ENCODE assay signal across 16 cellular contexts in the genomic region with DNA sequence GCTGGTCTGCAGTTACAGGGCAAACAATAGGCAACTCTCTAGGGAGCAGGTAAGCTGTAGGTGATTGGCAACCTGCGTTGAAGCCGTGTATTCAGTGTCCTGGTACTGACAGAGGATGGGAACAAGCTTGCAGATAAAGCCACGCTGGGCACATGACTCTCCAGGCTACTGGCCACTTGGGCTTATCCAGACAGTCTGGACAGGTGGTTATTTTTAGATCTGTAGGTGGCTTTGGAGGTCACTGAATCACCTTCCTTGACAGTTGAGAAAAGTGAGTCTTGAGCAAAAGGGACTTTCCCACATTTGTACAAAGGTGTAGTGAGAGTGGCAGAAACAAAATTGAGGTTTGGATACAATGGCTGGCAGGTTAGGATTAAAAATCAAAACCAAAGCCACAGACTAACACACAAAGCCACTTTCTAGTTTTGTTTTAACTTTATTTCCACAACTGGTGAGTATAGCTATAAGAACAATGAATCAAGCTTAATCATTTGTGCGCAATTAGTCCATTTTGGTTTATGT. TPM values are rescaled to one million over a fixed set of nuclear protein-coding genes. Genes with fewer than 3 reads are reported as not detected.
A peak's percentile ranks its signal among the peaks of the same experiment; 100 is the strongest.
DNase-seq lines count a peak whose midpoint lies in the region; ATAC-seq and TF ChIP-seq lines count a peak whose summit lies in the region.
"Had no signal": no experiment of that assay in that cellular context is flagged by ENCODE, and none has a peak within 500 bp of the region (broad histone marks: within the 10 kb centered on the region; RNA-seq: fewer than 3 reads in every experiment).

No MANE protein-coding gene starts in this region.

- no peaks in the 10 kb centered on the region for H3K27me3 ChIP-seq in breast epithelium

- CTCF ChIA-PET in MCF 10A (lab: Yijun Ruan, JAX): interaction anchor here (0.6 to 1.8 kb wide), 5 partner anchors 14 to 205 kb away, joined by 3 read pairs; no protein-coding TSS in a partner anchor

- POLR2A ChIA-PET in MCF 10A (lab: Yijun Ruan, JAX): interaction anchor here (0.6 to 1.3 kb wide), 4 partner anchors 13 to 1504 kb away, joined by 3 to 4 read pairs (median 3); no protein-coding TSS in a partner anchor

- intact Hi-C loops in MCF 10A (cut with micrococcal nuclease): no loop called here
- intact Hi-C loops in breast epithelium (cut with DNase I; ENCODE audit: low total_unique reads): no loop called here
- intact Hi-C loops in left cardiac atrium (cut with DNase I): no loop called here

- H3K27ac ChIP-seq in breast epithelium: no peak overlapping the region

- no peaks in the 10 kb centered on the region for H3K4me1 ChIP-seq in breast epithelium

- DNase-seq in MCF 10A (ENCODE audit: unreplicated experiment) (peak; percentile 41), breast epithelium (ENCODE audit: low spot score in 2 of 2) (no peak), T-helper 17 cell (no peak), left cardiac atrium (peak; percentile 27), hepatic stellate cell (ENCODE audit: low spot score) (no peak)
- DNase-seq: activated B cell treated with CpG ODN at 0.5 μM for 24 hours, aorta, NCI-H748 treated with DMSO at 0.1 percent for 48 hours had no signal

- BruUV-seq in MCF 10A (replicated peaks; lab: Mats Ljungman, UMichigan): no TSS peak

- H3K27ac Mint-ChIP-seq in MCF 10A (ENCODE audit: low read depth, unreplicated experiment) (no peak overlapping the region), T-helper 17 cell (no peak overlapping the region)
- peak overlapping the region; percentile 61 for H3K27ac Mint-ChIP-seq in stimulated activated naive CD8-positive, alpha-beta T cell treated with anti-CD3 and anti-CD28 coated beads, Interleukin-15, Interleukin-2, amounts not matched to agents 100 ng/mL and 50 ng/mL, for 24 hours
- H3K27ac Mint-ChIP-seq: activated B cell treated with CpG ODN at 0.5 μM for 24 hours, CD14-positive monocyte had no signal

- no peaks in the 10 kb centered on the region for H3K9me3 ChIP-seq in breast epithelium
- H3K9me3 ChIP-seq in T-helper 17 cell (ENCODE audit: control insufficient read depth, low read length, poor library complexity, severe bottlenecking): no peaks in the 10 kb centered on the region

- no peak for TF ChIP-seq POLR2A in breast epithelium (IDR thresholded peaks at IDR 0.05)

- no peaks in the 10 kb centered on the region for H3K9me3 Mint-ChIP-seq in MCF 10A (ENCODE audit: unreplicated experiment)
- H3K9me3 Mint-ChIP-seq in stimulated activated naive CD8-positive, alpha-beta T cell treated with anti-CD3 and anti-CD28 coated beads, Interleukin-15, Interleukin-2, amounts not matched to agents 100 ng/mL and 50 ng/mL, for 24 hours: no peaks in the 10 kb centered on the region
- H3K9me3 Mint-ChIP-seq: activated B cell treated with CpG ODN at 0.5 μM for 24 hours had no signal

- ATAC-seq in T-helper 17 cell (peak; percentile 37), left cardiac atrium (peak; percentile 75 to 84), HG03571 (IDR thresholded peaks at IDR 0.05; ENCODE audit: unreplicated experiment) (no peak), HG02852 (IDR thresholded peaks at IDR 0.05; ENCODE audit: unreplicated experiment) (no peak)
- ATAC-seq: SK-N-SH treated with all-trans-retinoic acid at 6 μM for 48 hours had no signal

- TF ChIP-seq CTCF in MCF 10A (IDR thresholded peaks at IDR 0.05; ENCODE audit: unreplicated experiment): no peak
- TF ChIP-seq CTCF in breast epithelium (IDR thresholded peaks at IDR 0.05): no peak

- no peaks in the 10 kb centered on the region for H3K36me3 ChIP-seq in breast epithelium

- H3K4me3 Mint-ChIP-seq in MCF 10A (ENCODE audit: unreplicated experiment): no peak overlapping the region
- H3K4me3 Mint-ChIP-seq in T-helper 17 cell: no peak overlapping the region
- H3K4me3 Mint-ChIP-seq in stimulated activated naive CD8-positive, alpha-beta T cell treated with anti-CD3 and anti-CD28 coated beads, Interleukin-15, Interleukin-2, amounts not matched to agents 100 ng/mL and 50 ng/mL, for 24 hours: no peak overlapping the region
- H3K4me3 Mint-ChIP-seq: activated B cell treated with CpG ODN at 0.5 μM for 24 hours, CD14-positive monocyte had no signal

- H3K36me3 Mint-ChIP-seq in MCF 10A (ENCODE audit: insufficient read depth, unreplicated experiment): no peaks in the 10 kb centered on the region
- peaks cover 8% of the 10 kb centered on the region for H3K36me3 Mint-ChIP-seq in T-helper 17 cell (ENCODE audit: low read depth)
- no peaks in the 10 kb centered on the region for H3K36me3 Mint-ChIP-seq in stimulated activated naive CD8-positive, alpha-beta T cell treated with anti-CD3 and anti-CD28 coated beads, Interleukin-15, Interleukin-2, amounts not matched to agents 100 ng/mL and 50 ng/mL, for 24 hours (ENCODE audit: low read depth)
- H3K36me3 Mint-ChIP-seq: CD14-positive monocyte had no signal

- H3K4me1 Mint-ChIP-seq in MCF 10A (ENCODE audit: insufficient read depth, unreplicated experiment): peaks cover 7% of the 10 kb centered on the region
- no peaks in the 10 kb centered on the region for H3K4me1 Mint-ChIP-seq in T-helper 17 cell
- H3K4me1 Mint-ChIP-seq in stimulated activated naive CD8-positive, alpha-beta T cell treated with anti-CD3 and anti-CD28 coated beads, Interleukin-15, Interleukin-2, amounts not matched to agents 100 ng/mL and 50 ng/mL, for 24 hours (ENCODE audit: low read depth): peaks cover 62% of the 10 kb centered on the region

- H3K27me3 Mint-ChIP-seq in MCF 10A (ENCODE audit: insufficient read depth, unreplicated experiment): no peaks in the 10 kb centered on the region
- peaks cover 66% of the 10 kb centered on the region for H3K27me3 Mint-ChIP-seq in T-helper 17 cell
- peaks cover 71% of the 10 kb centered on the region for H3K27me3 Mint-ChIP-seq in stimulated activated naive CD8-positive, alpha-beta T cell treated with anti-CD3 and anti-CD28 coated beads, Interleukin-15, Interleukin-2, amounts not matched to agents 100 ng/mL and 50 ng/mL, for 24 hours

- no peak overlapping the region for H3K4me3 ChIP-seq in breast epithelium

RNA-seq across cellular contexts. Expression of gene IL1RAP, which starts 22.3 kb away (rescaled TPM):
- total RNA-seq in MCF 10A (2022): 46.5 and 62.0 TPM in 2 replicates
- total RNA-seq in breast epithelium: 10 to 100 TPM; 11.8 to 15.4 (median 13.1) TPM
- total RNA-seq in T-helper 17 cell: 10 to 100 TPM; 11.3 to 19.2 TPM
- 10 to 100 TPM in 1 of 2 donors, 1 to 10 TPM in 1; 7.1 to 14.7 TPM for total RNA-seq in left cardiac atrium

RNA-seq across cellular contexts. Expression of gene TMEM207, which starts 41.9 kb away (rescaled TPM):
- total RNA-seq in MCF 10A (2022) (not detected in 2 replicates), breast epithelium (not detected), T-helper 17 cell (not detected), left cardiac atrium (not detected)
- total RNA-seq: activated B cell treated with CpG ODN at 0.5 μM for 24 hours, aorta, lung microvascular endothelial cell, osteoblast, subcutaneous adipose tissue had no signal

Comparison
In these comparisons a context has a peak if more than half of its experiments do, and no peak if none do; other contexts are left out.
1. DNase-seq: peak in MCF 10A (single experiment) and left cardiac atrium (single experiment); none in breast epithelium (0 of 2), T-helper 17 cell (0 of 3) and hepatic stellate cell (single experiment).
2. ATAC-seq: peak in T-helper 17 cell (single experiment) and left cardiac atrium (2 of 2); none in HG03571 (single experiment) and HG02852 (single experiment).